26 cellular contexts compared by ENCODE assay signal in the genomic region with DNA sequence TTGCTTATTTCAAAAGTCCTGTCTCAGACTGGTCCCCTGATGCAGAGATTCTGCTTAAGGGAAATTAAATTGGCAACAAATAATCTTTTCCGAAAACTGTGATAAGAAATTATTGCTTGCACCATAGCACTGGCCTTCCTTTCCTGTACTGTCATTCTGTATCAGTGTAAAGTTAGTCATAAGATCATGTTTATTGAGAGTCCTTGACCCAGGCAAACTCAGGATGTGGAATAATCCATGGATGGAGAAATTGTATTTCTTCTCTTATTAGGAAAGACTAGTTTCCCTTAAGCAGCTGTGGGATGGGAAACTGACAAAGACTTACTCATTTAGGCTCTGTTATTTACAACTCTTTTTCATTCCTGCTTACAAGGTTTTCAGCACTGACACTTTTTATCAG.
DNase-seq lines count a peak whose midpoint lies in the region; ATAC-seq, FAIRE-seq and TF ChIP-seq lines count a peak whose summit lies in the region.
"Had no signal": no experiment of that assay in that cellular context is flagged by ENCODE, and none has a peak within 500 bp of the region (broad histone marks: within the 10 kb centered on the region; RNA-seq: fewer than 3 reads in every experiment).

No MANE protein-coding gene starts in this region.

- no peak overlapping the region for H3K14ac ChIP-seq in IMR-90 (replicated peaks; ENCODE audit: low read depth, low read length)

- dilution Hi-C loops in IMR-90 (cut with HindIII; ENCODE audit: low sequenced_read_pairs, unreplicated experiment): no loop called here

- H3K36me3 Mint-ChIP-seq in astrocyte (ENCODE audit: low read depth, unreplicated experiment): no peaks in the 10 kb centered on the region

- H3K9me3 ChIP-seq in IMR-90 (ENCODE audit: control insufficient read depth, insufficient read depth, low read length) (no peaks in the 10 kb centered on the region), astrocyte (ENCODE audit: insufficient read depth, low read depth, low read length) (no peaks in the 10 kb centered on the region), lower lobe of right lung (no peaks in the 10 kb centered on the region)
- H3K9me3 ChIP-seq: gastrocnemius medialis, sigmoid colon, tibial artery had no signal

- no peaks in the 10 kb centered on the region for H3K27me3 Mint-ChIP-seq in astrocyte (ENCODE audit: low read depth, unreplicated experiment)

- no peak for TF ChIP-seq RAD21 in IMR-90 (IDR thresholded peaks at IDR 0.05; ENCODE audit: low read length)

- H3K27me3 ChIP-seq in IMR-90 (ENCODE audit: control insufficient read depth, insufficient read depth, low read length): no peaks in the 10 kb centered on the region; the same call in 1 of the 2 replicates
- no peaks in the 10 kb centered on the region for H3K27me3 ChIP-seq in astrocyte (ENCODE audit: insufficient read depth, low read length)
- no peaks in the 10 kb centered on the region for H3K27me3 ChIP-seq in lower lobe of right lung (ENCODE audit: low read depth)
- H3K27me3 ChIP-seq: gastrocnemius medialis, sigmoid colon, tibial artery had no signal

- H4K8ac ChIP-seq in IMR-90 (ENCODE audit: low read depth in 2 of 2, low read length in 2 of 2): no peak overlapping the region

- H3K79me1 ChIP-seq in IMR-90 (ENCODE audit: low read depth in 1 of 2, low read length in 2 of 2): no peaks in the 10 kb centered on the region

- H3K79me2 ChIP-seq in astrocyte (ENCODE audit: insufficient read depth, low read length): no peaks in the 10 kb centered on the region

- DNase-seq in IMR-90: peak; percentile 56
- peak; percentile 22 for DNase-seq in astrocyte (ENCODE audit: low read depth)
- peak; percentile 80 for DNase-seq in fibroblast of the aortic adventitia (ENCODE audit: low read depth)
- no peak for DNase-seq in lower lobe of right lung
- no peak for DNase-seq in inferior parietal cortex (ENCODE audit: extremely low spot score)
- no peak for DNase-seq in activated effector memory CD4-positive, alpha-beta T cell treated with anti-CD3 and anti-CD28 coated beads, Interleukin-2, amount 50 U/mL, for 16 hours
- DNase-seq: activated CD4-positive, alpha-beta T cell treated with anti-CD3 and anti-CD28 coated beads for 4 hours; activated naive CD4-positive, alpha-beta T cell treated with anti-CD3 and anti-CD28 coated beads for 36 hours; activated T-cell treated with anti-CD3 and anti-CD28 coated beads, Interleukin-2, amount 50 U/mL, for 48 hours; amygdala; CD4-positive, alpha-beta T cell; gastrocnemius medialis; hippocampal formation; Kasumi-1; NCI-H1048; NCI-H2029; sigmoid colon; stimulated activated CD4-positive, alpha-beta T cell treated with anti-CD3 and anti-CD28 coated beads, Interleukin-15, amount 100 ng/mL, for 24 hours; stimulated activated naive CD8-positive, alpha-beta T cell treated with anti-CD3 and anti-CD28 coated beads, Interleukin-15, Interleukin-2, amounts not matched to agents 100 U/mL and 50 U/mL, for 24 hours; tibial artery had no signal

- H2AFZ ChIP-seq in IMR-90 (replicated peaks; ENCODE audit: low read length, poor library complexity) (no peak overlapping the region), astrocyte (ENCODE audit: low read depth, low read length) (no peak overlapping the region)

- no peak for FAIRE-seq in astrocyte (lab: Jason Lieb, UNC)
- FAIRE-seq: endometrium, islet of Langerhans had no signal

- H3K4me2 ChIP-seq in IMR-90 (ENCODE audit: low read depth, low read length) (no peak overlapping the region), astrocyte (ENCODE audit: low read length) (no peak overlapping the region)

- peak overlapping the region; percentile 42 for H2BK5ac ChIP-seq in IMR-90 (ENCODE audit: low read depth, low read length, poor library complexity, severe bottlenecking)

- H3K9me1 ChIP-seq in IMR-90 (ENCODE audit: insufficient read depth, low read length): no peaks in the 10 kb centered on the region

- H3K4me3 Mint-ChIP-seq in astrocyte (ENCODE audit: unreplicated experiment): no peak overlapping the region
- H3K4me3 Mint-ChIP-seq: activated naive CD4-positive, alpha-beta T cell treated with anti-CD3 and anti-CD28 coated beads for 36 hours; CD4-positive, alpha-beta T cell; neural crest cell had no signal

- no peak overlapping the region for H2AK9ac ChIP-seq in IMR-90 (replicated peaks; ENCODE audit: low read depth, low read length, poor library complexity)

- H3K4me1 Mint-ChIP-seq in astrocyte (ENCODE audit: low read depth, unreplicated experiment): no peaks in the 10 kb centered on the region
- H3K4me1 Mint-ChIP-seq: neural crest cell had no signal

- no peak overlapping the region for H2BK15ac ChIP-seq in IMR-90 (ENCODE audit: low read depth, low read length)

- no peak overlapping the region; the same call in 1 of the 2 replicates for H3K27ac ChIP-seq in IMR-90 (ENCODE audit: insufficient read depth, low read length)
- no peak overlapping the region for H3K27ac ChIP-seq in astrocyte (ENCODE audit: low read depth, low read length)
- no peak overlapping the region for H3K27ac ChIP-seq in lower lobe of right lung
- H3K27ac ChIP-seq: gastrocnemius medialis, RWPE1, sigmoid colon, SK-N-MC, tibial artery had no signal

- POLR2A ChIA-PET in IMR-90 (lab: Charles Lee; ENCODE audit: unreplicated experiment): no interaction called here

- CTCF ChIA-PET in IMR-90 (lab: Yijun Ruan, JAX): no interaction called here

- TF ChIP-seq CTCF in IMR-90 (conservative IDR thresholded peaks at IDR 0.05; ENCODE audit: low read depth, low read length) (no peak), astrocyte (IDR thresholded peaks at IDR 0.05; ENCODE audit: insufficient read depth, low read depth, low read length) (no peak), fibroblast of the aortic adventitia (IDR thresholded peaks at IDR 0.05; ENCODE audit: insufficient read depth, low read length) (no peak), lower lobe of right lung (IDR thresholded peaks at IDR 0.05) (no peak)

- H3K36me3 ChIP-seq in IMR-90 (ENCODE audit: control insufficient read depth, insufficient read depth, low read length): no peaks in the 10 kb centered on the region
- H3K36me3 ChIP-seq in astrocyte (ENCODE audit: insufficient read depth, low read length): no peaks in the 10 kb centered on the region
- no peaks in the 10 kb centered on the region for H3K36me3 ChIP-seq in lower lobe of right lung
- H3K36me3 ChIP-seq: gastrocnemius medialis, sigmoid colon, tibial artery had no signal

- no peak overlapping the region for H2BK20ac ChIP-seq in IMR-90 (ENCODE audit: low read depth, low read length)

- in situ Hi-C loops in IMR-90 (cut with MboI; ENCODE audit: low sequenced_read_pairs): no loop called here

- no peak overlapping the region for H3K18ac ChIP-seq in IMR-90 (ENCODE audit: low read depth, low read length)

- H3K4ac ChIP-seq in IMR-90 (ENCODE audit: low read depth, low read length): no peak overlapping the region

- no peak overlapping the region for H3K23ac ChIP-seq in IMR-90 (ENCODE audit: low read depth, low read length)

- H3K4me1 ChIP-seq in IMR-90 (ENCODE audit: control insufficient read depth, insufficient read depth, low read length): peaks cover 3% of the 10 kb centered on the region
- no peaks in the 10 kb centered on the region for H3K4me1 ChIP-seq in astrocyte (ENCODE audit: insufficient read depth, low read length)
- no peaks in the 10 kb centered on the region for H3K4me1 ChIP-seq in lower lobe of right lung
- H3K4me1 ChIP-seq: gastrocnemius medialis, sigmoid colon, tibial artery had no signal

- H4K91ac ChIP-seq in IMR-90 (ENCODE audit: insufficient read depth, low read depth, low read length): no peak overlapping the region

- no peak overlapping the region for H2BK120ac ChIP-seq in IMR-90 (ENCODE audit: low read depth, low read length)

- intact Hi-C loops in IMR-90 (cut with micrococcal nuclease) (no loop called here), lower lobe of right lung (cut with DNase I) (no loop called here)

- H3K9ac ChIP-seq in IMR-90 (ENCODE audit: low read depth, low read length) (no peak overlapping the region), astrocyte (ENCODE audit: low read length) (no peak overlapping the region)

- no peak overlapping the region for H2AK5ac ChIP-seq in IMR-90 (ENCODE audit: low read depth, low read length)

- H3K9me3 Mint-ChIP-seq in astrocyte (ENCODE audit: unreplicated experiment): peaks cover 3% of the 10 kb centered on the region
- H3K9me3 Mint-ChIP-seq: activated naive CD4-positive, alpha-beta T cell treated with anti-CD3 and anti-CD28 coated beads for 36 hours; CD4-positive, alpha-beta T cell had no signal

- H3K27ac Mint-ChIP-seq in astrocyte (ENCODE audit: unreplicated experiment): no peak overlapping the region
- H3K27ac Mint-ChIP-seq: activated naive CD4-positive, alpha-beta T cell treated with anti-CD3 and anti-CD28 coated beads for 36 hours; CD4-positive, alpha-beta T cell had no signal

- H3K56ac ChIP-seq in IMR-90 (ENCODE audit: extremely low read depth, insufficient read depth, low read length): no peak overlapping the region

- no peak overlapping the region for H3K4me3 ChIP-seq in IMR-90 (ENCODE audit: insufficient read depth, low read depth, low read length)
- H3K4me3 ChIP-seq in astrocyte (ENCODE audit: insufficient read depth, low read depth, low read length): no peak overlapping the region
- H3K4me3 ChIP-seq in fibroblast of the aortic adventitia (ENCODE audit: low read depth, low read length): no peak overlapping the region
- no peak overlapping the region for H3K4me3 ChIP-seq in lower lobe of right lung
- H3K4me3 ChIP-seq: gastrocnemius medialis, sigmoid colon, SK-N-MC, tibial artery had no signal

- no TSS peak for BruUV-seq in IMR-90 (replicated peaks; lab: Mats Ljungman, UMichigan)

- WGBS in IMR-90 (ENCODE audit: extremely low coverage in 2 of 2, insufficient read length in 1 of 2), 2 experiments: no CpG with 5 or more reads among the region's 1 CpG

- TF ChIP-seq POLR2A in IMR-90 (IDR thresholded peaks at IDR 0.05; ENCODE audit: low read depth, low read length): no peak

- H4K5ac ChIP-seq in IMR-90 (ENCODE audit: low read depth, low read length): no peak overlapping the region

- peak; percentile 78 for ATAC-seq in IMR-90 (ENCODE audit: low read depth)
- ATAC-seq in lower lobe of right lung: no peak
- ATAC-seq in HG03354 (IDR thresholded peaks at IDR 0.05; ENCODE audit: poor library complexity, severe bottlenecking, unreplicated experiment): no peak
- ATAC-seq: gastrocnemius medialis; stimulated activated naive CD8-positive, alpha-beta T cell treated with anti-CD3 and anti-CD28 coated beads, Interleukin-15, Interleukin-2, amounts not matched to agents 100 U/mL and 50 U/mL, for 24 hours had no signal

- H4K20me1 ChIP-seq in IMR-90 (ENCODE audit: insufficient read depth, low read length) (no peaks in the 10 kb centered on the region), astrocyte (ENCODE audit: insufficient read depth, low read length) (no peaks in the 10 kb centered on the region)

TF ChIP-seq in IMR-90, 13 proteins besides CTCF, POLR2A, EP300 and RAD21 (continues in another document):
- no peak for TF ChIP-seq SMC3 (IDR thresholded peaks at IDR 0.05; ENCODE audit: low read depth, low read length)
- no peak for TF ChIP-seq RFX5 (IDR thresholded peaks at IDR 0.05; ENCODE audit: low read depth, low read length)
- TF ChIP-seq CHD1 (IDR thresholded peaks at IDR 0.05; ENCODE audit: low read depth, low read length): no peak
- no peak for TF ChIP-seq CEBPB (IDR thresholded peaks at IDR 0.05; ENCODE audit: low read depth, low read length)
- TF ChIP-seq MAZ (IDR thresholded peaks at IDR 0.05; ENCODE audit: borderline replicate concordance, low read depth, low read length): no peak
- TF ChIP-seq RCOR1 (IDR thresholded peaks at IDR 0.05; ENCODE audit: insufficient replicate concordance, low read length): no peak

Comparison
In these comparisons a context has a peak if more than half of its experiments do, and no peak if none do; other contexts are left out.
1. DNase-seq: peak in IMR-90 (single experiment), astrocyte (single experiment) and fibroblast of the aortic adventitia (single experiment); none in lower lobe of right lung (single experiment), inferior parietal cortex (single experiment) and activated effector memory CD4-positive, alpha-beta T cell treated with anti-CD3 and anti-CD28 coated beads, Interleukin-2, amount 50 U/mL, for 16 hours (single experiment).